In genomic region chr5:172892713-172893112, GRCh38 we compare ENCODE assay signal across 16 cellular contexts. TPM values are rescaled to one million over a fixed set of nuclear protein-coding genes. Genes with fewer than 3 reads are reported as not detected.
DNase-seq lines count a peak whose midpoint lies in the region; ATAC-seq and TF ChIP-seq lines count a peak whose summit lies in the region.
"Had no signal": no experiment of that assay in that cellular context is flagged by ENCODE, and none has a peak within 500 bp of the region (broad histone marks: within the 10 kb centered on the region; RNA-seq: fewer than 3 reads in every experiment).

No MANE protein-coding gene starts in this region.

- WGBS in transverse colon (ENCODE audit: low coverage in 1 of 2), 2 donors = 82 to 87% methylated on average over 6 to 7 of the region's 7 CpGs

- TF ChIP-seq POLR2A in transverse colon (IDR thresholded peaks at IDR 0.05) = no peak

- DNase-seq in ascending aorta (ENCODE audit: low spot score in 2 of 2) (no peak), cardiac muscle cell (ENCODE audit: low read depth in 1 of 2, low spot score in 1 of 2) (no peak), transverse colon (no peak), NCI-H1105 treated with DMSO at 0.1 percent for 48 hours (lab: John Stamatoyannopoulos, UW) (no peak)
- DNase-seq: activated CD4-positive, alpha-beta T cell treated with anti-CD3 and anti-CD28 coated beads for 48 hours; activated T-cell treated with anti-CD3 and anti-CD28 coated beads, Interleukin-2, amount 50 U/mL, for 72 hours; anterior cingulate cortex; effector memory CD8-positive, alpha-beta T cell; KG1; NCI-H146; NCI-H524; nucleus accumbens had no signal

- H3K27ac ChIP-seq in ascending aorta (peak overlapping the region; percentile 99), cardiac muscle cell (peak overlapping the region; percentile 78), neutrophil (peak overlapping the region; percentile 19), transverse colon (peak overlapping the region; percentile 63 to 94 (median 79))

- H3K9me3 ChIP-seq in ascending aorta (no peaks in the 10 kb centered on the region), cardiac muscle cell (ENCODE audit: low read depth) (no peaks in the 10 kb centered on the region), neutrophil (no peaks in the 10 kb centered on the region), transverse colon (no peaks in the 10 kb centered on the region)

- H3K27me3 ChIP-seq in ascending aorta = no peaks in the 10 kb centered on the region
- H3K27me3 ChIP-seq in cardiac muscle cell = no peaks in the 10 kb centered on the region
- H3K27me3 ChIP-seq in neutrophil = no peaks in the 10 kb centered on the region
- H3K27me3 ChIP-seq in transverse colon = no peaks in the 10 kb centered on the region

- in situ Hi-C loops in transverse colon (cut with MboI; ENCODE audit: low pct_ligation_motif_present in 1 of 4, low pct_unique_long_range_greater_than_20kb in 1 of 4, low sequenced_read_pairs in 3 of 4) = no loop called here

- no peak overlapping the region for H3K4me3 ChIP-seq in ascending aorta
- H3K4me3 ChIP-seq in cardiac muscle cell = no peak overlapping the region
- no peak overlapping the region for H3K4me3 ChIP-seq in neutrophil (ENCODE audit: low read depth in 1 of 2, low read length in 1 of 2)
- H3K4me3 ChIP-seq in transverse colon = no peak overlapping the region
- H3K4me3 ChIP-seq: GM12878 had no signal

- H3K36me3 ChIP-seq in ascending aorta (peaks cover 4 to 9% of the 10 kb centered on the region in 2 donors), cardiac muscle cell (peaks cover 3% of the 10 kb centered on the region), neutrophil (peaks cover 17% of the 10 kb centered on the region), transverse colon (peaks cover 0 to 14% (median 2%) of the 10 kb centered on the region in 4 donors)

- TF ChIP-seq CTCF in ascending aorta (IDR thresholded peaks at IDR 0.05) = no peak
- TF ChIP-seq CTCF in cardiac muscle cell (IDR thresholded peaks at IDR 0.05; ENCODE audit: low read depth, low read length) = no peak
- TF ChIP-seq CTCF in neutrophil (IDR thresholded peaks at IDR 0.05) = no peak
- no peak for TF ChIP-seq CTCF in transverse colon (IDR thresholded peaks at IDR 0.05)

- TF ChIP-seq EP300 in transverse colon (IDR thresholded peaks at IDR 0.05; ENCODE audit: low read depth) = no peak

- intact Hi-C loops in ascending aorta (cut with DNase I) = no loop called here
- intact Hi-C loops in transverse colon (cut with DNase I; ENCODE audit: low total_unique reads) = no loop called here

- H3K4me1 ChIP-seq in ascending aorta = peaks cover 28 to 55% of the 10 kb centered on the region in 2 donors
- H3K4me1 ChIP-seq in cardiac muscle cell (ENCODE audit: low read depth) = peaks cover 9% of the 10 kb centered on the region
- peaks cover 17 to 23% of the 10 kb centered on the region in 2 experiments for H3K4me1 ChIP-seq in neutrophil (ENCODE audit: control insufficient read depth in 1 of 2, insufficient read depth in 1 of 2, low read depth in 1 of 2, low read length in 1 of 2)
- H3K4me1 ChIP-seq in transverse colon = peaks cover 9 to 29% (median 19%) of the 10 kb centered on the region in 4 donors

- no peak for ATAC-seq in HG02571 (IDR thresholded peaks at IDR 0.05; ENCODE audit: unreplicated experiment)
- ATAC-seq in HG02642 (IDR thresholded peaks at IDR 0.05; ENCODE audit: poor library complexity, unreplicated experiment) = no peak
- ATAC-seq: activated T-cell treated with anti-CD3 and anti-CD28 coated beads, Interleukin-2, amount 50 U/mL, for 72 hours; effector memory CD8-positive, alpha-beta T cell; GM12878 had no signal

RNA-seq across cellular contexts. Expression of gene ERGIC1, which starts 58.7 kb away (rescaled TPM):
- 184 TPM for total RNA-seq in ascending aorta
- 77.3 and 85.1 TPM in 2 replicates for total RNA-seq in cardiac muscle cell
- polyA plus RNA-seq in cardiac muscle cell = 15.4 and 22.2 TPM in 2 replicates
- total RNA-seq in transverse colon = 100 to 1,000 TPM; 125 to 252 (median 184) TPM

Comparison
In these comparisons a context has a peak if more than half of its experiments do, and no peak if none do; other contexts are left out.
1. H3K27ac ChIP-seq: peak in every context shown above with its lines; median percentile 99 in ascending aorta; 79 in transverse colon; 78 in cardiac muscle cell; 19 in neutrophil.